2 cellular contexts compared by ENCODE assay signal in the genomic region with DNA sequence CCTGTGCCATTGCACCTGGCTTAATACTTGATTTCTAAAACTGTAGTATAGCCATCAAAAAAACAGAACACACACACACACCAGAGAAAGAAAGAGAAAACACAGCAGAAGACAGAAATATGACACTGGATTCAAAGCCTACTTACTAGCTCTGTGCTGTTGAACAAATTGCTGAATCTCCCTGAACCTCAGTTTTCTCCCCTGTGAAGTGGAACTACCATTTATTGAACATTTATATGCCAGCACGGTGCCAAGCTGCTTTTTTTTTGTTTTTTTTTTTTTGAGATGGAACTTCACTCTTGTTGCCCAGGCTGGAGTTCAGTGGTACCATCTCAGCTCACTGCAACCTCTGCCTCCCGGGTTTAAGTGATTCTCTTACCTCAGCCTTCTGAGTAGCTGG.
A peak's percentile ranks its signal among the peaks of the same experiment; 100 is the strongest.
TF ChIP-seq lines count a peak whose summit lies in the region.

No MANE protein-coding gene starts in this region.

TF ChIP-seq in HEK293, 187 proteins besides CTCF, POLR2A, EP300 and RAD21:
- no peak for TF ChIP-seq ZNF2 (tag by site-specific recombination; IDR thresholded peaks at IDR 0.05)
- TF ChIP-seq ZNF664 (tag by site-specific recombination; IDR thresholded peaks at IDR 0.05): peak; percentile 92
- no peak for TF ChIP-seq ZNF514 (tag by site-specific recombination; IDR thresholded peaks at IDR 0.05)
TF ChIP-seq in HEK293: peak in this region for 1.

TF ChIP-seq in endothelial cell of umbilical vein, 7 proteins besides CTCF, POLR2A, EP300 and RAD21:
- TF ChIP-seq EZH2 (IDR thresholded peaks at IDR 0.05; ENCODE audit: borderline replicate concordance, low read depth, low read length, severe bottlenecking) (no peak), GATA2 (IDR thresholded peaks at IDR 0.05; ENCODE audit: insufficient read depth, insufficient read length, low read depth, low read length) (no peak), POLR2AphosphoS5 (IDR thresholded peaks at IDR 0.05; ENCODE audit: insufficient read depth, low read depth, low read length) (no peak), FOS (IDR thresholded peaks at IDR 0.05; ENCODE audit: borderline replicate concordance, insufficient read depth, low read length) (no peak), JUN (IDR thresholded peaks at IDR 0.05; ENCODE audit: borderline replicate concordance, insufficient read depth, insufficient read length, low read depth) (no peak), MYC (IDR thresholded peaks at IDR 0.05; ENCODE audit: low read depth, low read length) (no peak)
- TF ChIP-seq, protein P1, sequence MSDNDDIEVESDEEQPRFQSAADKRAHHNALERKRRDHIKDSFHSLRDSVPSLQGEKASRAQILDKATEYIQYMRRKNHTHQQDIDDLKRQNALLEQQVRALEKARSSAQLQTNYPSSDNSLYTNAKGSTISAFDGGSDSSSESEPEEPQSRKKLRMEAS (IDR thresholded peaks at IDR 0.05; ENCODE audit: insufficient read depth, insufficient read length): no peak
TF ChIP-seq in endothelial cell of umbilical vein: peak in this region for 0.
